ENCODE assay signal across 14 cellular contexts in the genomic region with DNA sequence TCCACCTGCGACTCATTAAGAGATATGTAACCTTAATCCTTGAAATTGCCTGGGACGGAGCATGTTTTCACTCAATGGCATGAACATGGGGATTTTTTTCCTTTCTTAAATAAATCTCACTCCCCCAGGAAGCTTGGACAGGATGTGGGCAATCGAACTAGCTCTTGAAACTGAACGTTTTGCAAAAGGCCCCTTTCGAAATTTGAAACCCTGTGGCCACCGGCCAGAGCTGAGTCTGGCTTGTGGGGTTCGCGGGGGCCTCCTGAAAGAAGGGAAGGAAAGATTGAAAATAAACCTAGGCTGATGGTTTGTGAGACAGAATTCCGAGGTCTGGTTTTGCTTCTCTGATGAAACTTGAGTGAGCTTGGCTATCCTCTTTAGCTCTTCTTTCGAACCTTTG.
DNase-seq lines count a peak whose midpoint lies in the region; ATAC-seq and TF ChIP-seq lines count a peak whose summit lies in the region.
"Had no signal": no experiment of that assay in that cellular context is flagged by ENCODE, and none has a peak within 500 bp of the region (broad histone marks: within the 10 kb centered on the region; RNA-seq: fewer than 3 reads in every experiment).

No MANE protein-coding gene starts in this region.

- no peaks in the 10 kb centered on the region for H3K36me3 Mint-ChIP-seq in dendritic cell treated with granulocyte-macrophage colony-stimulating factor and Interleukin-4, amounts not matched to agents 40 ng/mL and 50 ng/mL, for 4 days (ENCODE audit: low read depth)
- H3K36me3 Mint-ChIP-seq: stimulated activated naive B cell treated with anti-CD40 and anti-IgM and Interleukin-4, amounts not matched to agents 10 μg/mL and 1 μg/mL and 100 μg/mL, for 72 hours had no signal

- peak overlapping the region; percentile 35 for H3K27ac Mint-ChIP-seq in dendritic cell treated with granulocyte-macrophage colony-stimulating factor and Interleukin-4, amounts not matched to agents 40 ng/mL and 50 ng/mL, for 4 days
- H3K27ac Mint-ChIP-seq: B cell; stimulated activated naive B cell treated with anti-CD40 and anti-IgM and Interleukin-4, amounts not matched to agents 10 μg/mL and 1 μg/mL and 100 μg/mL, for 72 hours had no signal

- H2AFZ ChIP-seq in MM.1S (ENCODE audit: low read length) (no peak overlapping the region), osteoblast (ENCODE audit: low read length) (peak overlapping the region; percentile 25)

- H3K4me3 Mint-ChIP-seq in dendritic cell treated with granulocyte-macrophage colony-stimulating factor and Interleukin-4, amounts not matched to agents 40 ng/mL and 50 ng/mL, for 4 days = peak overlapping the region; percentile 35
- H3K4me3 Mint-ChIP-seq: B cell had no signal

- no peaks in the 10 kb centered on the region for H3F3A ChIP-seq in MM.1S (ENCODE audit: insufficient read depth, low read length)

- peaks cover 28% of the 10 kb centered on the region for H3K4me1 Mint-ChIP-seq in dendritic cell treated with granulocyte-macrophage colony-stimulating factor and Interleukin-4, amounts not matched to agents 40 ng/mL and 50 ng/mL, for 4 days (ENCODE audit: low read depth)

- H3K27ac ChIP-seq in C4-2B (peak overlapping the region; percentile 9; the same call in 1 of the 2 replicates), MM.1S (ENCODE audit: low read length) (no peak overlapping the region; the same call in 1 of the 2 replicates), osteoblast (ENCODE audit: low read depth, low read length) (no peak overlapping the region)

- ATAC-seq in HG02938 (IDR thresholded peaks at IDR 0.05; ENCODE audit: unreplicated experiment) (no peak), GM18498 (IDR thresholded peaks at IDR 0.05; ENCODE audit: unreplicated experiment) (no peak)

- H4K20me1 ChIP-seq in MM.1S (ENCODE audit: insufficient read depth, low read length) = no peaks in the 10 kb centered on the region
- peaks cover 28% of the 10 kb centered on the region for H4K20me1 ChIP-seq in osteoblast (ENCODE audit: insufficient read depth, low read length)

- H3K9ac ChIP-seq in MM.1S (ENCODE audit: low read length) = no peak overlapping the region

- peaks cover 11% of the 10 kb centered on the region for H3K4me1 ChIP-seq in MM.1S (ENCODE audit: low read length)
- peaks cover 25% of the 10 kb centered on the region for H3K4me1 ChIP-seq in osteoblast (ENCODE audit: insufficient read depth, low read length)

- DNase-seq in MM.1S (peak; percentile 30), osteoblast (ENCODE audit: insufficient read length, low spot score, missing footprints) (peak; percentile 46), NCI-H1694 treated with DMSO at 0.1 percent for 48 hours (lab: John Stamatoyannopoulos, UW) (no peak)
- no peak for DNase-seq in activated T-cell treated with anti-CD3 and anti-CD28 coated beads, Interleukin-2, amount 50 U/mL, for 1 hour
- DNase-seq: activated CD4-positive, alpha-beta T cell treated with anti-CD3 and anti-CD28 coated beads for 48 hours; NCI-H2171; stimulated activated CD4-positive, alpha-beta T cell treated with anti-CD3 and anti-CD28 coated beads, Interleukin-4, amount 100 ng/mL, for 1 hour; stimulated activated naive B cell treated with anti-CD40 and anti-IgM and Interleukin-4, amounts not matched to agents 10 μg/mL and 1 μg/mL and 100 μg/mL, for 72 hours; T-helper 1 cell had no signal

- H3K27me3 ChIP-seq in MM.1S (replicated peaks; ENCODE audit: insufficient read depth, low read length) (no peaks in the 10 kb centered on the region), osteoblast (ENCODE audit: insufficient read depth, low read length) (no peaks in the 10 kb centered on the region)

- no peaks in the 10 kb centered on the region for H3K79me2 ChIP-seq in MM.1S (ENCODE audit: low read length)
- H3K79me2 ChIP-seq in osteoblast (ENCODE audit: insufficient read depth, low read length) = peaks cover 22% of the 10 kb centered on the region

- intact Hi-C loops in dendritic cell treated with granulocyte-macrophage colony-stimulating factor and Interleukin-4, amounts not matched to agents 40 ng/mL and 50 ng/mL, for 4 days (cut with micrococcal nuclease) = no loop called here

- H3K9me2 ChIP-seq in MM.1S (replicated peaks; ENCODE audit: insufficient read depth, low read length) = no peaks in the 10 kb centered on the region

- H3K27me3 Mint-ChIP-seq in dendritic cell treated with granulocyte-macrophage colony-stimulating factor and Interleukin-4, amounts not matched to agents 40 ng/mL and 50 ng/mL, for 4 days = peaks cover 17% of the 10 kb centered on the region

- H3K4me2 ChIP-seq in MM.1S (ENCODE audit: low read depth, low read length) = peak overlapping the region; percentile 41
- peak overlapping the region; percentile 32 for H3K4me2 ChIP-seq in osteoblast (ENCODE audit: insufficient read depth, low read length)

- H3K4me3 ChIP-seq in MM.1S (ENCODE audit: low read length) (peak overlapping the region; percentile 12; the same call in 1 of the 2 replicates), osteoblast (ENCODE audit: insufficient read depth, low read length) (no peak overlapping the region)

- no peaks in the 10 kb centered on the region for H3K36me3 ChIP-seq in MM.1S (replicated peaks; ENCODE audit: insufficient read depth, low read length)
- H3K36me3 ChIP-seq in osteoblast (ENCODE audit: insufficient read depth, low read length) = peaks cover 35% of the 10 kb centered on the region

- H3K9me3 ChIP-seq in MM.1S (replicated peaks; ENCODE audit: insufficient read depth, low read length) = no peaks in the 10 kb centered on the region
- H3K9me3 ChIP-seq in osteoblast (ENCODE audit: low read depth, low read length) = no peaks in the 10 kb centered on the region

- H3K9me3 Mint-ChIP-seq in dendritic cell treated with granulocyte-macrophage colony-stimulating factor and Interleukin-4, amounts not matched to agents 40 ng/mL and 50 ng/mL, for 4 days = no peaks in the 10 kb centered on the region

- TF ChIP-seq CTCF in C4-2B (conservative IDR thresholded peaks at IDR 0.05) (no peak), MM.1S (IDR thresholded peaks at IDR 0.05; ENCODE audit: low read length) (no peak), osteoblast (IDR thresholded peaks at IDR 0.05; ENCODE audit: extremely low read depth, low read depth, low read length) (no peak)

Comparison
In these comparisons a context has a peak if more than half of its experiments do, and no peak if none do; other contexts are left out.
1. DNase-seq: peak in MM.1S (single experiment) and osteoblast (single experiment); none in activated T-cell treated with anti-CD3 and anti-CD28 coated beads, Interleukin-2, amount 50 U/mL, for 1 hour (single experiment) and NCI-H1694 treated with DMSO at 0.1 percent for 48 hours (single experiment).